In the genomic region with DNA sequence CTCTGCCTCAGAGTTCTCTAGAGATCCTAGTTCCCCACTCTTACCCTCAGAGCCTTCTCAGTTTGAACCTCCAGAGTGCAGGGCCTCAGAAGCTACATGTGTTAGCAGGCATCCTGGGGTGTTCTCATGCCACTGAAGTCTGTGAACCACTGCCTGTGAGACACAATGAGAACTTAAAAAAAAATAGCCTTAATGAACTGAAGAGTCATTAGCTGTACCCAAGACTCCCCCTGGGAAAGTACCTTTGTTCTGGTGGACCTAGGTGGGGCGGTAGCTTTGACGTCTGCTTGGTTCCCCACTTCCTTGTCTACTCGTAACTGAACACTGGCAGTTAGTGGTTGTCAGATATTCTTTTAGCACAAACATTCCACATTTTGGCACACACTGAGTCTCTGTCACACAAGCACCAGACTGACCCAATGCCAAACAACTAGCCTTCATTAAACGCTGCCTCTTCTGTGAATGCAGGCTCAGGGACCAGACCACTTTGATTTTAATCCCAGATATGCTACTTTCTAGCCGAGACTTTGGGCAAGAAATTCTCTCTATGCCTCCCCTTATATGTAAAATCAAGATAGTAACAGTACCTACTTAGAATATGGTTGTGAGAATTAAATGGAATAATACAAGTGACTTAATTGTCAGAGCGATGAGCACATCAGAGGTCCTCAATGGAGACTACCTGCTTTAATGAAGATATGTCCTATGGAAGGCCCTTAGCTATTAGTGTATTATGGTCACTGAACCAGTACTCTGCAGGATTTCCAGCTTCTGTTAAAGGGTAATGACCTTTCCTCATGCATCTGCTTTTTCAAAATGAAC, we compare ENCODE assay signal across 9 cellular contexts.
DNase-seq lines count a peak whose midpoint lies in the region; ATAC-seq and FAIRE-seq lines count a peak whose summit lies in the region.
"Had no signal": no experiment of that assay in that cellular context is flagged by ENCODE, and none has a peak within 500 bp of the region (broad histone marks: within the 10 kb centered on the region; RNA-seq: fewer than 3 reads in every experiment).

No MANE protein-coding gene starts in this region.

- H3K27me3 ChIP-seq in small intestine (ENCODE audit: control insufficient read depth in 2 of 2, insufficient read depth in 2 of 2, low read length in 2 of 2) = no peaks in the 10 kb centered on the region

- POLR2A ChIA-PET in activated CD4-positive, alpha-beta T cell treated with anti-CD3 and anti-CD28 coated beads for 36 hours (lab: Charles Lee) = no interaction called here
- POLR2A ChIA-PET in activated CD4-positive, alpha-beta T cell treated with anti-CD3 and anti-CD28 coated beads, Interleukin-2, amount 10 ng/mL, durations not matched to agents 7 days and 5 days (lab: Charles Lee) = no interaction called here

- no peaks in the 10 kb centered on the region for H3K27me3 Mint-ChIP-seq in activated CD4-positive, alpha-beta T cell treated with anti-CD3 and anti-CD28 coated beads for 36 hours
- no peaks in the 10 kb centered on the region for H3K27me3 Mint-ChIP-seq in activated CD4-positive, alpha-beta T cell treated with anti-CD3 and anti-CD28 coated beads, Interleukin-2, amount 10 ng/mL, durations not matched to agents 7 days and 5 days

- H3K9me3 Mint-ChIP-seq in activated CD4-positive, alpha-beta T cell treated with anti-CD3 and anti-CD28 coated beads for 36 hours (ENCODE audit: low read depth) = no peaks in the 10 kb centered on the region
- no peaks in the 10 kb centered on the region for H3K9me3 Mint-ChIP-seq in activated CD4-positive, alpha-beta T cell treated with anti-CD3 and anti-CD28 coated beads, Interleukin-2, amount 10 ng/mL, durations not matched to agents 7 days and 5 days

- peak; percentile 51 for ATAC-seq in activated CD4-positive, alpha-beta T cell treated with anti-CD3 and anti-CD28 coated beads for 36 hours
- peak; percentile 86 for ATAC-seq in HG02852 (IDR thresholded peaks at IDR 0.05; ENCODE audit: unreplicated experiment)

- no peak overlapping the region for H3K4me3 Mint-ChIP-seq in activated CD4-positive, alpha-beta T cell treated with anti-CD3 and anti-CD28 coated beads for 36 hours
- no peak overlapping the region for H3K4me3 Mint-ChIP-seq in activated CD4-positive, alpha-beta T cell treated with anti-CD3 and anti-CD28 coated beads, Interleukin-2, amount 10 ng/mL, durations not matched to agents 7 days and 5 days

- 46 to 54% (median 49%) methylated on average over 6 of the region's 6 CpGs for WGBS in small intestine, 3 donors

- intact Hi-C loops in activated CD4-positive, alpha-beta T cell treated with anti-CD3 and anti-CD28 coated beads for 36 hours (cut with DNase I, micrococcal nuclease) = no loop called here

- no peak overlapping the region for H3K4me3 ChIP-seq in small intestine (ENCODE audit: low read depth in 1 of 2, low read length in 2 of 2)

- CTCF ChIA-PET in activated CD4-positive, alpha-beta T cell treated with anti-CD3 and anti-CD28 coated beads for 36 hours (lab: Charles Lee) = interaction anchor here (1.3 kb wide), 1 partner anchor 10 kb away, joined by 5 read pairs; no protein-coding TSS in a partner anchor
- CTCF ChIA-PET in activated CD4-positive, alpha-beta T cell treated with anti-CD3 and anti-CD28 coated beads, Interleukin-2, amount 10 ng/mL, durations not matched to agents 7 days and 5 days (lab: Charles Lee) = interaction anchor here (0.7 to 16.5 kb wide), 8 partner anchors 9 to 138 kb away, joined by 3 to 149 read pairs (median 3); a partner anchor contains a TSS

- no peak for FAIRE-seq in small intestine (lab: Jason Lieb, UNC)

- H3K4me1 Mint-ChIP-seq in activated CD4-positive, alpha-beta T cell treated with anti-CD3 and anti-CD28 coated beads for 36 hours = no peaks in the 10 kb centered on the region
- H3K4me1 Mint-ChIP-seq in activated CD4-positive, alpha-beta T cell treated with anti-CD3 and anti-CD28 coated beads, Interleukin-2, amount 10 ng/mL, durations not matched to agents 7 days and 5 days = no peaks in the 10 kb centered on the region

- no peaks in the 10 kb centered on the region for H3K9me3 ChIP-seq in small intestine (ENCODE audit: control insufficient read depth, low read depth)

- peaks cover 0 to 7% of the 10 kb centered on the region in 2 donors for H3K4me1 ChIP-seq in small intestine (ENCODE audit: control insufficient read depth in 2 of 2, insufficient read depth in 1 of 2, low read depth in 1 of 2, low read length in 1 of 2)

- no peaks in the 10 kb centered on the region for H3K36me3 ChIP-seq in small intestine (ENCODE audit: control insufficient read depth in 2 of 2, insufficient read depth in 2 of 2, low read length in 2 of 2)

- in situ Hi-C loops in ACHN (cut with HindIII; ENCODE audit: low pct_ligation_motif_present, low pct_unique_long_range_greater_than_20kb, low sequenced_read_pairs) = no loop called here

- DNase-seq in activated CD4-positive, alpha-beta T cell treated with anti-CD3 and anti-CD28 coated beads for 36 hours = no peak
- no peak for DNase-seq in activated CD4-positive, alpha-beta T cell treated with anti-CD3 and anti-CD28 coated beads, Interleukin-2, amount 10 ng/mL, durations not matched to agents 7 days and 5 days
- peak; percentile 35 to 48 for DNase-seq in activated CD4-positive, alpha-beta T cell treated with anti-CD3 and anti-CD28 coated beads, Interleukin-2, amount 50 U/mL, for 48 hours
- DNase-seq in small intestine (peak; percentile 43), amniotic stem cell (lab: John Stamatoyannopoulos, UW) (no peak), ureter (ENCODE audit: low spot score) (no peak), ACHN (no peak)

- H3K27ac Mint-ChIP-seq in activated CD4-positive, alpha-beta T cell treated with anti-CD3 and anti-CD28 coated beads for 36 hours = no peak overlapping the region
- no peak overlapping the region for H3K27ac Mint-ChIP-seq in activated CD4-positive, alpha-beta T cell treated with anti-CD3 and anti-CD28 coated beads, Interleukin-2, amount 10 ng/mL, durations not matched to agents 7 days and 5 days

- no peaks in the 10 kb centered on the region for H3K36me3 Mint-ChIP-seq in activated CD4-positive, alpha-beta T cell treated with anti-CD3 and anti-CD28 coated beads for 36 hours (ENCODE audit: low read depth)
- no peaks in the 10 kb centered on the region for H3K36me3 Mint-ChIP-seq in activated CD4-positive, alpha-beta T cell treated with anti-CD3 and anti-CD28 coated beads, Interleukin-2, amount 10 ng/mL, durations not matched to agents 7 days and 5 days (ENCODE audit: low read depth)

- H3K27ac ChIP-seq in small intestine (ENCODE audit: low read depth in 1 of 2, low read length in 1 of 2) = peak overlapping the region; percentile 47 to 88
- H3K27ac ChIP-seq: 22Rv1 had no signal

Comparison
In these comparisons a context has a peak if more than half of its experiments do, and no peak if none do; other contexts are left out.
1. DNase-seq: peak in activated CD4-positive, alpha-beta T cell treated with anti-CD3 and anti-CD28 coated beads, Interleukin-2, amount 50 U/mL, for 48 hours (2 of 2) and small intestine (single experiment); none in activated CD4-positive, alpha-beta T cell treated with anti-CD3 and anti-CD28 coated beads for 36 hours (single experiment), activated CD4-positive, alpha-beta T cell treated with anti-CD3 and anti-CD28 coated beads, Interleukin-2, amount 10 ng/mL, durations not matched to agents 7 days and 5 days (single experiment), amniotic stem cell (single experiment), ureter (single experiment) and ACHN (single experiment).